7 cellular contexts compared by ENCODE assay signal in genomic region chr16:12459401-12459791, GRCh38.
DNase-seq lines count a peak whose midpoint lies in the region; ATAC-seq lines count a peak whose summit lies in the region.

No MANE protein-coding gene starts in this region.

- intact Hi-C loops in Right ventricle myocardium superior (cut with DNase I): no loop called here

- DNase-seq in NOMO-1 treated with DMSO at 0.1 percent for 48 hours (lab: John Stamatoyannopoulos, UW; ENCODE audit: unreplicated experiment): peak; percentile 82
- DNase-seq in Right ventricle myocardium superior: peak; percentile 72
- DNase-seq in stimulated activated naive CD8-positive, alpha-beta T cell treated with anti-CD3 and anti-CD28 coated beads, Interleukin-15, Interleukin-2, amounts not matched to agents 100 U/mL and 50 U/mL, for 24 hours: peak; percentile 5
- DNase-seq in NCI-H187 treated with DMSO at 0.1 percent for 48 hours (lab: John Stamatoyannopoulos, UW): no peak
- DNase-seq in D341Med (ENCODE audit: low spot score): no peak

- ATAC-seq in GM21390 (IDR thresholded peaks at IDR 0.05; ENCODE audit: unreplicated experiment): peak; percentile 55
- peak; percentile 67 for ATAC-seq in Right ventricle myocardium superior (ENCODE audit: poor library complexity)
- no peak for ATAC-seq in stimulated activated naive CD8-positive, alpha-beta T cell treated with anti-CD3 and anti-CD28 coated beads, Interleukin-15, Interleukin-2, amounts not matched to agents 100 U/mL and 50 U/mL, for 24 hours
- ATAC-seq in HG03045 (IDR thresholded peaks at IDR 0.05; ENCODE audit: unreplicated experiment): no peak

Comparison
In these comparisons a context has a peak if more than half of its experiments do, and no peak if none do; other contexts are left out.
1. ATAC-seq: peak in GM21390 (single experiment) and Right ventricle myocardium superior (single experiment); none in stimulated activated naive CD8-positive, alpha-beta T cell treated with anti-CD3 and anti-CD28 coated beads, Interleukin-15, Interleukin-2, amounts not matched to agents 100 U/mL and 50 U/mL, for 24 hours (single experiment) and HG03045 (single experiment).
2. DNase-seq: peak in NOMO-1 treated with DMSO at 0.1 percent for 48 hours (single experiment), Right ventricle myocardium superior (single experiment) and stimulated activated naive CD8-positive, alpha-beta T cell treated with anti-CD3 and anti-CD28 coated beads, Interleukin-15, Interleukin-2, amounts not matched to agents 100 U/mL and 50 U/mL, for 24 hours (single experiment); none in NCI-H187 treated with DMSO at 0.1 percent for 48 hours (single experiment) and D341Med (single experiment).